Comparison of ENCODE assay signal across 22 cellular contexts in genomic region chr19:4955274-4955673, GRCh38. TPM values are rescaled to one million over a fixed set of nuclear protein-coding genes. Genes with fewer than 3 reads are reported as not detected.
DNase-seq lines count a peak whose midpoint lies in the region; ATAC-seq and TF ChIP-seq lines count a peak whose summit lies in the region.
"Had no signal": no experiment of that assay in that cellular context is flagged by ENCODE, and none has a peak within 500 bp of the region (broad histone marks: within the 10 kb centered on the region; RNA-seq: fewer than 3 reads in every experiment).

No MANE protein-coding gene starts in this region.

- H4K91ac ChIP-seq in H9 (ENCODE audit: insufficient read length, low read depth, low read length): no peak overlapping the region

- H3K4me2 ChIP-seq in H9 (ENCODE audit: insufficient read depth, insufficient read length, low read length): no peak overlapping the region

- no peaks in the 10 kb centered on the region for H3K27me3 ChIP-seq in H9 (ENCODE audit: insufficient read depth, low read length)

- H2BK20ac ChIP-seq in H9 (ENCODE audit: low read depth, low read length, poor library complexity, severe bottlenecking): no peak overlapping the region

- no peak overlapping the region for H3K23ac ChIP-seq in H9 (ENCODE audit: insufficient read length, low read depth, low read length)

- no peak overlapping the region for H2BK15ac ChIP-seq in H9 (ENCODE audit: low read depth, low read length)

- H2BK12ac ChIP-seq in H9 (ENCODE audit: insufficient read length, low read depth, low read length): no peak overlapping the region

- no peak overlapping the region for H2BK120ac ChIP-seq in H9 (ENCODE audit: low read depth, low read length, poor library complexity, severe bottlenecking)

- no peak overlapping the region for H3K18ac ChIP-seq in H9 (ENCODE audit: insufficient read length, low read depth, low read length)

- no peak overlapping the region for H3K4ac ChIP-seq in H9 (ENCODE audit: low read depth, low read length)

- no peaks in the 10 kb centered on the region for H3K4me1 Mint-ChIP-seq in activated T-cell treated with anti-CD3 and anti-CD28 coated beads, Interleukin-2, amount 50 U/mL, for 24 hours (ENCODE audit: low read depth)
- no peaks in the 10 kb centered on the region for H3K4me1 Mint-ChIP-seq in activated T-cell treated with anti-CD3 and anti-CD28 coated beads, Interleukin-2, amount 50 U/mL, for 4 hours (ENCODE audit: low read depth)
- H3K4me1 Mint-ChIP-seq in H9 (no peaks in the 10 kb centered on the region), progenitor cell of endocrine pancreas (ENCODE audit: low read depth) (no peaks in the 10 kb centered on the region)
- H3K4me1 Mint-ChIP-seq in activated T-helper 17 cell treated with anti-CD3 and anti-CD28 coated beads, Interleukin-2, amount 50 U/mL, for 72 hours: no peaks in the 10 kb centered on the region

- H3K4me1 ChIP-seq in H9 (ENCODE audit: insufficient read depth, low read length): no peaks in the 10 kb centered on the region

- H2AFZ ChIP-seq in H9 (ENCODE audit: low read length): no peak overlapping the region

- H3K56ac ChIP-seq in H9 (ENCODE audit: insufficient read length, low read depth, low read length): no peak overlapping the region

- H3T11ph ChIP-seq in H9 (ENCODE audit: low read length): no peak overlapping the region

- no peak for TF ChIP-seq CTCF in H9 (conservative IDR thresholded peaks at IDR 0.05)
- TF ChIP-seq CTCF in progenitor cell of endocrine pancreas (IDR thresholded peaks at IDR 0.05; ENCODE audit: unreplicated experiment): no peak

- no peaks in the 10 kb centered on the region for H3K9me3 Mint-ChIP-seq in activated T-cell treated with anti-CD3 and anti-CD28 coated beads, Interleukin-2, amount 50 U/mL, for 24 hours
- no peaks in the 10 kb centered on the region for H3K9me3 Mint-ChIP-seq in activated T-cell treated with anti-CD3 and anti-CD28 coated beads, Interleukin-2, amount 50 U/mL, for 4 hours
- H3K9me3 Mint-ChIP-seq in H9 (no peaks in the 10 kb centered on the region), progenitor cell of endocrine pancreas (ENCODE audit: low read depth) (no peaks in the 10 kb centered on the region)
- no peaks in the 10 kb centered on the region for H3K9me3 Mint-ChIP-seq in activated T-helper 17 cell treated with anti-CD3 and anti-CD28 coated beads, Interleukin-2, amount 50 U/mL, for 72 hours

- H3K23me2 ChIP-seq in H9 (ENCODE audit: insufficient read length, low read depth, low read length, poor library complexity, severe bottlenecking): peaks cover 2% of the 10 kb centered on the region

- no peaks in the 10 kb centered on the region for H3K27me3 Mint-ChIP-seq in activated T-cell treated with anti-CD3 and anti-CD28 coated beads, Interleukin-2, amount 50 U/mL, for 24 hours
- H3K27me3 Mint-ChIP-seq in activated T-cell treated with anti-CD3 and anti-CD28 coated beads, Interleukin-2, amount 50 U/mL, for 4 hours (ENCODE audit: low read depth): no peaks in the 10 kb centered on the region
- H3K27me3 Mint-ChIP-seq in H9 (ENCODE audit: low read depth): no peaks in the 10 kb centered on the region; the same call in 1 of the 2 replicates
- H3K27me3 Mint-ChIP-seq in activated T-helper 17 cell treated with anti-CD3 and anti-CD28 coated beads, Interleukin-2, amount 50 U/mL, for 72 hours: no peaks in the 10 kb centered on the region
- H3K27me3 Mint-ChIP-seq in progenitor cell of endocrine pancreas: no peaks in the 10 kb centered on the region

- no CpG with 5 or more reads among the region's 10 CpGs for WGBS in H9 (ENCODE audit: extremely low coverage, insufficient read length, low lambda C conversion rate)

- H2AK5ac ChIP-seq in H9 (ENCODE audit: insufficient read length, low read length): no peak overlapping the region

- ATAC-seq in activated T-cell treated with anti-CD3 and anti-CD28 coated beads, Interleukin-2, amount 50 U/mL, for 4 hours: no peak
- ATAC-seq in activated T-helper 17 cell treated with anti-CD3 and anti-CD28 coated beads, Interleukin-2, amount 50 U/mL, for 72 hours (replicated peaks): no peak
- no peak for ATAC-seq in esophagus mucosa
- ATAC-seq: Panc1, SK-N-SH treated with all-trans-retinoic acid at 6 μM for 48 hours had no signal

- no peak overlapping the region for H4K5ac ChIP-seq in H9 (ENCODE audit: insufficient read length, low read depth, low read length)

- H3K36me3 Mint-ChIP-seq in activated T-cell treated with anti-CD3 and anti-CD28 coated beads, Interleukin-2, amount 50 U/mL, for 24 hours (ENCODE audit: low read depth): peaks cover 95% of the 10 kb centered on the region
- H3K36me3 Mint-ChIP-seq in activated T-cell treated with anti-CD3 and anti-CD28 coated beads, Interleukin-2, amount 50 U/mL, for 4 hours (ENCODE audit: insufficient read depth): peaks cover 4% of the 10 kb centered on the region
- H3K36me3 Mint-ChIP-seq in H9 (ENCODE audit: insufficient read depth in 1 of 3, low read depth in 3 of 3): peaks cover 37 to 83% (median 75%) of the 10 kb centered on the region in 3 experiments
- peaks cover 88% of the 10 kb centered on the region for H3K36me3 Mint-ChIP-seq in activated T-helper 17 cell treated with anti-CD3 and anti-CD28 coated beads, Interleukin-2, amount 50 U/mL, for 72 hours (ENCODE audit: low read depth)
- peaks cover 18% of the 10 kb centered on the region for H3K36me3 Mint-ChIP-seq in progenitor cell of endocrine pancreas (ENCODE audit: insufficient read depth)

- H4K8ac ChIP-seq in H9 (replicated peaks; ENCODE audit: insufficient read length, low read depth, low read length): no peak overlapping the region

- H3K79me1 ChIP-seq in H9 (ENCODE audit: insufficient read depth, low read depth, low read length, poor library complexity, severe bottlenecking): no peaks in the 10 kb centered on the region

- peak overlapping the region; percentile 50 for H3K27ac Mint-ChIP-seq in activated T-cell treated with anti-CD3 and anti-CD28 coated beads, Interleukin-2, amount 50 U/mL, for 24 hours
- H3K27ac Mint-ChIP-seq in H9: peak overlapping the region; percentile 38 to 77 (median 70); a peak in 4 of 7 replicates
- H3K27ac Mint-ChIP-seq in activated T-helper 17 cell treated with anti-CD3 and anti-CD28 coated beads, Interleukin-2, amount 50 U/mL, for 72 hours: peak overlapping the region; percentile 49
- peak overlapping the region; percentile 37 for H3K27ac Mint-ChIP-seq in progenitor cell of endocrine pancreas

- H3K27ac ChIP-seq in H9 (ENCODE audit: insufficient read length, low read depth, low read length): no peak overlapping the region
- H3K27ac ChIP-seq: C4-2B, HL-60 had no signal

- no peak overlapping the region for H3K14ac ChIP-seq in H9 (ENCODE audit: insufficient read depth, low read length)

- H3K4me3 Mint-ChIP-seq in activated T-cell treated with anti-CD3 and anti-CD28 coated beads, Interleukin-2, amount 50 U/mL, for 24 hours: no peak overlapping the region
- H3K4me3 Mint-ChIP-seq in activated T-cell treated with anti-CD3 and anti-CD28 coated beads, Interleukin-2, amount 50 U/mL, for 4 hours: no peak overlapping the region
- H3K4me3 Mint-ChIP-seq in H9 (peak overlapping the region in 1 of 2 experiments; percentile 38; a peak in 1 of 5 replicates), progenitor cell of endocrine pancreas (ENCODE audit: low read depth) (no peak overlapping the region)
- no peak overlapping the region for H3K4me3 Mint-ChIP-seq in activated T-helper 17 cell treated with anti-CD3 and anti-CD28 coated beads, Interleukin-2, amount 50 U/mL, for 72 hours

- no peak for DNase-seq in activated T-cell treated with anti-CD3 and anti-CD28 coated beads, Interleukin-2, amount 50 U/mL, for 24 hours
- DNase-seq in activated T-cell treated with anti-CD3 and anti-CD28 coated beads, Interleukin-2, amount 50 U/mL, for 4 hours: no peak
- DNase-seq in H9: no peak
- DNase-seq in progenitor cell of endocrine pancreas (ENCODE audit: low spot score, unreplicated experiment): no peak
- no peak for DNase-seq in NOMO-1 (lab: John Stamatoyannopoulos, UW; ENCODE audit: unreplicated experiment in 2 of 2)
- DNase-seq: EL, GF-D8, KBM-7, MM.1S, NCI-H1092, NCI-H1436 treated with DMSO at 0.1 percent for 48 hours, NCI-H2029 treated with DMSO at 0.1 percent for 48 hours, NCI-H226, NCI-H510A treated with DMSO at 0.1 percent for 48 hours, NCI-H748 treated with DMSO at 0.1 percent for 48 hours had no signal

- H3K9ac ChIP-seq in H9 (ENCODE audit: extremely low read depth, insufficient read length, low read length): no peak overlapping the region

- H3K9me3 ChIP-seq in H9 (ENCODE audit: control insufficient read depth, low read depth, low read length): no peaks in the 10 kb centered on the region

- H4K20me1 ChIP-seq in H9 (ENCODE audit: control insufficient read depth, insufficient read depth, insufficient read length): no peaks in the 10 kb centered on the region

- no peak overlapping the region for H2BK5ac ChIP-seq in H9 (ENCODE audit: insufficient read length, low read length)

- H3K79me2 ChIP-seq in H9 (ENCODE audit: insufficient read depth, low read length): no peaks in the 10 kb centered on the region

RNA-seq across cellular contexts. Expression of gene KDM4B, which starts 13.6 kb away (rescaled TPM):
- total RNA-seq in activated T-cell treated with anti-CD3 and anti-CD28 coated beads, Interleukin-2, amount 50 U/mL, for 4 hours: 10 to 100 TPM; 13.3 to 18.1 (median 16.7) TPM
- total RNA-seq in H9 (2021) (41.8 and 43.7 TPM in 2 replicates), progenitor cell of endocrine pancreas (59.6 TPM in 2 replicates), esophagus mucosa (22.4 TPM)
- total RNA-seq in activated T-helper 17 cell treated with anti-CD3 and anti-CD28 coated beads, Interleukin-2, amount 50 U/mL, for 72 hours: 10 to 100 TPM; 33.8 to 83.5 TPM

RNA-seq across cellular contexts. Expression of gene UHRF1, which starts 46.0 kb away (rescaled TPM):
- total RNA-seq in activated T-cell treated with anti-CD3 and anti-CD28 coated beads, Interleukin-2, amount 50 U/mL, for 4 hours: 100 to 1,000 TPM; 148 to 221 (median 173) TPM
- total RNA-seq in H9 (2021) (106 and 111 TPM in 2 replicates), progenitor cell of endocrine pancreas (60.2 and 63.5 TPM in 2 replicates), esophagus mucosa (13.5 TPM)
- 100 to 1,000 TPM in 1 of 2 donors, 10 to 100 TPM in 1; 52.1 to 129 TPM for total RNA-seq in activated T-helper 17 cell treated with anti-CD3 and anti-CD28 coated beads, Interleukin-2, amount 50 U/mL, for 72 hours

RNA-seq across cellular contexts. Expression of gene ARRDC5, which starts 52.6 kb away (rescaled TPM):
- under 1 TPM in 2 of 3 donors, not detected in 1; 0.32 to 0.41 TPM for total RNA-seq in activated T-cell treated with anti-CD3 and anti-CD28 coated beads, Interleukin-2, amount 50 U/mL, for 4 hours
- total RNA-seq in H9 (2021): not detected in 2 replicates
- total RNA-seq in activated T-helper 17 cell treated with anti-CD3 and anti-CD28 coated beads, Interleukin-2, amount 50 U/mL, for 72 hours: under 1 TPM; 0.16 to 0.19 TPM
- not detected in 2 replicates for total RNA-seq in progenitor cell of endocrine pancreas
- not detected for total RNA-seq in esophagus mucosa
- total RNA-seq: HT-29 had no signal
